ENCODE assay signal across 23 cellular contexts in genomic region chr3:195255571-195256501, GRCh38. TPM values are rescaled to one million over a fixed set of nuclear protein-coding genes. Genes with fewer than 3 reads are reported as not detected.
DNase-seq lines count a peak whose midpoint lies in the region; ATAC-seq and TF ChIP-seq lines count a peak whose summit lies in the region.
"Had no signal": no experiment of that assay in that cellular context is flagged by ENCODE, and none has a peak within 500 bp of the region (broad histone marks: within the 10 kb centered on the region; RNA-seq: fewer than 3 reads in every experiment).

No MANE protein-coding gene starts in this region.

- H3K4ac ChIP-seq in neuronal stem cell (ENCODE audit: low read length): no peak overlapping the region

- DNase-seq in H7 (peak; percentile 57), RWPE1 (ENCODE audit: low spot score) (no peak), colonic mucosa (peak; percentile 10), neuronal stem cell (ENCODE audit: low spot score) (no peak), hepatocyte (ENCODE audit: low spot score) (no peak)
- no peak for DNase-seq in activated effector memory CD4-positive, alpha-beta T cell treated with Interleukin-2 at 50 U/mL for 16 hours
- DNase-seq: activated naive CD4-positive, alpha-beta T cell treated with anti-CD3 and anti-CD28 coated beads, Interleukin-2, amount 50 U/mL, for 16 hours; activated T-cell treated with anti-CD3 and anti-CD28 coated beads, Interleukin-2, amount 50 U/mL, for 1 hour; anterior cingulate cortex; DND-41; effector CD8-positive, alpha-beta T cell; esophagus squamous epithelium; HCEC 1CT; midbrain; NCI-H1417; NCI-H446 treated with DMSO at 0.1 percent for 48 hours; SW 1271 had no signal

- H3K79me1 ChIP-seq in neuronal stem cell (ENCODE audit: low read depth, low read length): peaks cover 6% of the 10 kb centered on the region

- peak overlapping the region; percentile 48 for H3K23ac ChIP-seq in neuronal stem cell (ENCODE audit: low read depth, low read length, poor library complexity)

- H3K14ac ChIP-seq in neuronal stem cell (ENCODE audit: low read length): peak overlapping the region; percentile 66

- TF ChIP-seq CTCF in RWPE1 (conservative IDR thresholded peaks at IDR 0.05; ENCODE audit: low read depth) (no peak), colonic mucosa (IDR thresholded peaks at IDR 0.05) (no peak), hepatocyte (IDR thresholded peaks at IDR 0.05; ENCODE audit: poor library complexity) (no peak)

- peak overlapping the region; percentile 14 for H2BK120ac ChIP-seq in neuronal stem cell (ENCODE audit: low read depth, low read length)

- WGBS in neuronal stem cell (ENCODE audit: extremely low coverage in 2 of 2, insufficient read length in 2 of 2, insufficient replicate concordance in 1 of 2), 2 donors: no CpG with 5 or more reads among the region's 22 CpGs
- 89% methylated on average over 22 of the region's 22 CpGs for WGBS in hepatocyte (ENCODE audit: low lambda C conversion rate, missing lambda C conversion rate)

- no peak for ATAC-seq in activated T-helper 17 cell treated with anti-CD3 and anti-CD28 coated beads, Interleukin-2, amount 50 U/mL, for 72 hours (replicated peaks)
- no peak for ATAC-seq in GM21381 (IDR thresholded peaks at IDR 0.05; ENCODE audit: unreplicated experiment)
- ATAC-seq: gastroesophageal sphincter had no signal

- peak overlapping the region; percentile 66 for H2AK5ac ChIP-seq in neuronal stem cell (ENCODE audit: low read depth, low read length)

- H3K4me1 ChIP-seq in colonic mucosa (peaks cover 5% of the 10 kb centered on the region), neuronal stem cell (ENCODE audit: control insufficient read depth in 2 of 2, insufficient read depth in 1 of 2, low read depth in 1 of 2, low read length in 2 of 2) (peaks cover 19 to 31% of the 10 kb centered on the region in 2 donors), hepatocyte (ENCODE audit: insufficient read depth) (peaks cover 24% of the 10 kb centered on the region)

- no peak overlapping the region for H2BK15ac ChIP-seq in neuronal stem cell (ENCODE audit: low read length)

- no peak overlapping the region for H2BK5ac ChIP-seq in neuronal stem cell (ENCODE audit: low read length)

- no peaks in the 10 kb centered on the region for H4K20me1 ChIP-seq in hepatocyte (ENCODE audit: insufficient read depth, poor library complexity, severe bottlenecking)

- H3K9me3 ChIP-seq in colonic mucosa (no peaks in the 10 kb centered on the region), neuronal stem cell (replicated peaks in 1 of 2; ENCODE audit: control insufficient read depth in 2 of 2, insufficient read depth in 1 of 2, low read depth in 1 of 2, low read length in 2 of 2) (no peaks in the 10 kb centered on the region), hepatocyte (ENCODE audit: low read depth) (no peaks in the 10 kb centered on the region)
- H3K9me3 ChIP-seq: esophagus squamous epithelium, gastroesophageal sphincter had no signal

- peaks cover 60% of the 10 kb centered on the region for H3K79me2 ChIP-seq in hepatocyte

- CTCF ChIA-PET in RWPE1 (lab: Yijun Ruan, JAX): interaction anchor here (0.8 to 0.9 kb wide), 2 partner anchors 149 to 331 kb away, joined by 3 to 4 read pairs; no protein-coding TSS in a partner anchor

- H3K9me2 ChIP-seq in hepatocyte (replicated peaks; ENCODE audit: insufficient read depth): no peaks in the 10 kb centered on the region

- H3K4me2 ChIP-seq in neuronal stem cell (ENCODE audit: insufficient read depth, low read length, poor library complexity, severe bottlenecking) (no peak overlapping the region), hepatocyte (no peak overlapping the region)
- H3K4me2 ChIP-seq: smooth muscle cell had no signal

- H3K27ac Mint-ChIP-seq in activated T-helper 17 cell treated with anti-CD3 and anti-CD28 coated beads, Interleukin-2, amount 50 U/mL, for 72 hours: no peak overlapping the region

- no peaks in the 10 kb centered on the region for H3K27me3 Mint-ChIP-seq in activated T-helper 17 cell treated with anti-CD3 and anti-CD28 coated beads, Interleukin-2, amount 50 U/mL, for 72 hours
- H3K27me3 Mint-ChIP-seq: central memory CD8-positive, alpha-beta T cell had no signal

- H3K27ac ChIP-seq in RWPE1: 0 out of 2 replicates have a peak overlapping the region, but pooled peaks have one; percentile 7
- H3K27ac ChIP-seq in colonic mucosa: no peak overlapping the region
- no peak overlapping the region for H3K27ac ChIP-seq in neuronal stem cell (replicated peaks; ENCODE audit: low read length)
- no peak overlapping the region for H3K27ac ChIP-seq in hepatocyte

- no peak overlapping the region for H4K91ac ChIP-seq in neuronal stem cell (ENCODE audit: low read depth, low read length, poor library complexity)

- no peak overlapping the region for H3K4me3 Mint-ChIP-seq in activated T-helper 17 cell treated with anti-CD3 and anti-CD28 coated beads, Interleukin-2, amount 50 U/mL, for 72 hours
- H3K4me3 Mint-ChIP-seq: central memory CD8-positive, alpha-beta T cell had no signal

- no peaks in the 10 kb centered on the region; the same call in 1 of the 2 replicates for H3K36me3 ChIP-seq in H7 (replicated peaks; ENCODE audit: control insufficient read depth, insufficient read depth, low read length)
- H3K36me3 ChIP-seq in colonic mucosa: no peaks in the 10 kb centered on the region
- H3K36me3 ChIP-seq in neuronal stem cell (replicated peaks in 1 of 2; ENCODE audit: control insufficient read depth in 2 of 2, insufficient read depth in 2 of 2, low read length in 2 of 2): peaks cover 0 to 4% of the 10 kb centered on the region in 2 donors
- H3K36me3 ChIP-seq in hepatocyte (replicated peaks; ENCODE audit: insufficient read depth, low read depth): no peaks in the 10 kb centered on the region

- no peak overlapping the region for H4K8ac ChIP-seq in neuronal stem cell (ENCODE audit: low read depth, low read length)

- H2BK12ac ChIP-seq in neuronal stem cell (ENCODE audit: low read length): peak overlapping the region; percentile 42

- intact Hi-C loops in colonic mucosa (cut with DNase I): loop anchor here (10.0 kb wide), 2 partner anchors 141 to 271 kb away; no protein-coding TSS in a partner anchor

- H3K18ac ChIP-seq in neuronal stem cell (ENCODE audit: low read length): peak overlapping the region; percentile 72

- H2AFZ ChIP-seq in neuronal stem cell (ENCODE audit: low read length) (no peak overlapping the region), hepatocyte (no peak overlapping the region)

- POLR2A ChIA-PET in RWPE1 (lab: Yijun Ruan, JAX; ENCODE audit: low non-redundant PET): no interaction called here

- no peak overlapping the region for H3K9ac ChIP-seq in colonic mucosa (ENCODE audit: low read depth in 2 of 2, low read length in 2 of 2)
- no peak overlapping the region for H3K9ac ChIP-seq in neuronal stem cell (ENCODE audit: low read depth, low read length, poor library complexity)

- H3K27me3 ChIP-seq in H7 (ENCODE audit: control insufficient read depth, insufficient read depth, low read length) (no peaks in the 10 kb centered on the region), colonic mucosa (no peaks in the 10 kb centered on the region), neuronal stem cell (ENCODE audit: control insufficient read depth in 3 of 3, insufficient read depth in 3 of 3, low read depth in 1 of 3, low read length in 3 of 3) (no peaks in the 10 kb centered on the region), hepatocyte (no peaks in the 10 kb centered on the region)
- H3K27me3 ChIP-seq: esophagus squamous epithelium, gastroesophageal sphincter had no signal

- H3K4me3 ChIP-seq in H7 (ENCODE audit: insufficient read depth, low read depth, low read length) (no peak overlapping the region), colonic mucosa (no peak overlapping the region), neuronal stem cell (ENCODE audit: low read length in 2 of 2) (no peak overlapping the region), hepatocyte (no peak overlapping the region)
- H3K4me3 ChIP-seq: esophagus squamous epithelium, gastroesophageal sphincter, smooth muscle cell had no signal

- no peaks in the 10 kb centered on the region for H3K36me3 Mint-ChIP-seq in activated T-helper 17 cell treated with anti-CD3 and anti-CD28 coated beads, Interleukin-2, amount 50 U/mL, for 72 hours (ENCODE audit: low read depth)

- H3K4me1 Mint-ChIP-seq in activated T-helper 17 cell treated with anti-CD3 and anti-CD28 coated beads, Interleukin-2, amount 50 U/mL, for 72 hours: peaks cover 4% of the 10 kb centered on the region

- H3K9me3 Mint-ChIP-seq in activated T-helper 17 cell treated with anti-CD3 and anti-CD28 coated beads, Interleukin-2, amount 50 U/mL, for 72 hours: no peaks in the 10 kb centered on the region
- H3K9me3 Mint-ChIP-seq: central memory CD8-positive, alpha-beta T cell; neural crest cell had no signal

RNA-seq across cellular contexts. Expression of gene XXYLT1, which starts 15.1 kb away (rescaled TPM):
- total RNA-seq in H7 (2014; rRNA removed; shearing (Covaris generic)): 40.9 and 42.6 TPM in 2 replicates
- total RNA-seq in colonic mucosa: 10 to 100 TPM in 1 of 2 donors, 1 to 10 TPM in 1; 8.3 to 10.9 TPM
- 33.7 TPM for polyA plus RNA-seq in neuronal stem cell (2013, experiment 1 of 2)
- 33.8 TPM for polyA plus RNA-seq in neuronal stem cell (2013, experiment 2 of 2)
- 1 to 10 TPM; 7.0 to 7.4 TPM for total RNA-seq in activated T-helper 17 cell treated with anti-CD3 and anti-CD28 coated beads, Interleukin-2, amount 50 U/mL, for 72 hours
- total RNA-seq in hepatocyte: 22.3 and 25.6 TPM in 2 replicates
- polyA plus RNA-seq in hepatocyte: 15.8 and 20.9 TPM in 2 replicates

Comparison
In these comparisons a context has a peak if more than half of its experiments do, and no peak if none do; other contexts are left out.
1. DNase-seq: peak in H7 (single experiment) and colonic mucosa (single experiment); none in RWPE1 (single experiment), neuronal stem cell (single experiment), activated effector memory CD4-positive, alpha-beta T cell treated with Interleukin-2 at 50 U/mL for 16 hours (single experiment) and hepatocyte (single experiment).